Comparison of ENCODE assay signal across 33 cellular contexts in genomic region chr21:45792682-45793383, GRCh38.
"Had no signal": no experiment of that assay in that cellular context is flagged by ENCODE, and none has a peak within 500 bp of the region (broad histone marks: within the 10 kb centered on the region; RNA-seq: fewer than 3 reads in every experiment).

No MANE protein-coding gene starts in this region.

- H3K27me3 ChIP-seq: ascending aorta, cardiac muscle cell, Peyer's patch, SJSA1 had no signal

- H3K4me3 Mint-ChIP-seq: activated CD4-positive, alpha-beta memory T cell treated with anti-CD3 and anti-CD28 coated beads, Interleukin-2, amount 10 ng/mL, durations not matched to agents 7 days and 5 days; activated CD4-positive, alpha-beta T cell treated with anti-CD3 and anti-CD28 coated beads for 36 hours; activated CD8-positive, alpha-beta memory T cell treated with anti-CD3 and anti-CD28 coated beads, Interleukin-2, amount 10 ng/mL, durations not matched to agents 7 days and 5 days; activated naive CD8-positive, alpha-beta T cell treated with anti-CD3 and anti-CD28 coated beads, Interleukin-2, amount 10 ng/mL, durations not matched to agents 7 days and 5 days; central memory CD8-positive, alpha-beta T cell; WTC11 had no signal

- H3K36me3 ChIP-seq: ascending aorta, cardiac muscle cell, Peyer's patch, SJSA1 had no signal

- H3K4me3 ChIP-seq: ascending aorta, cardiac muscle cell, Peyer's patch, SJSA1 had no signal

- H3K36me3 Mint-ChIP-seq: activated CD8-positive, alpha-beta memory T cell treated with anti-CD3 and anti-CD28 coated beads, Interleukin-2, amount 10 ng/mL, durations not matched to agents 7 days and 5 days; activated naive CD8-positive, alpha-beta T cell treated with anti-CD3 and anti-CD28 coated beads, Interleukin-2, amount 10 ng/mL, durations not matched to agents 7 days and 5 days; WTC11 had no signal

- DNase-seq: activated CD4-positive, alpha-beta memory T cell treated with anti-CD3 and anti-CD28 coated beads, Interleukin-2, amount 10 ng/mL, durations not matched to agents 7 days and 5 days; activated CD4-positive, alpha-beta T cell treated with anti-CD3 and anti-CD28 coated beads for 36 hours; activated CD4-positive, alpha-beta T cell treated with anti-CD3 and anti-CD28 coated beads, Interleukin-2, amount 50 U/mL, for 1 hour; activated CD8-positive, alpha-beta memory T cell treated with anti-CD3 and anti-CD28 coated beads for 24 hours; activated CD8-positive, alpha-beta memory T cell treated with anti-CD3 and anti-CD28 coated beads, Interleukin-2, amount 10 ng/mL, durations not matched to agents 7 days and 5 days; activated CD8-positive, alpha-beta memory T cell treated with anti-CD3 and anti-CD28 coated beads, Interleukin-2, amount 50 U/mL, for 48 hours; activated effector memory CD4-positive, alpha-beta T cell treated with Interleukin-2 at 50 U/mL for 16 hours; activated naive CD4-positive, alpha-beta T cell treated with anti-CD3 and anti-CD28 coated beads, Interleukin-2, amount 50 U/mL, for 16 hours; activated naive CD8-positive, alpha-beta T cell treated with anti-CD3 and anti-CD28 coated beads, Interleukin-2, amount 10 ng/mL, durations not matched to agents 7 days and 5 days; activated T-cell treated with anti-CD3 and anti-CD28 coated beads, Interleukin-2, amount 50 U/mL, for 48 hours; amygdala; Karpas-422; KBM-7; NCI-H1105 treated with DMSO at 0.1 percent for 48 hours; NCI-H1436; NCI-H1694; NCI-H1930; NCI-H345; NCI-H524 treated with DMSO at 0.1 percent for 48 hours; PC-3; Peyer's patch; RPMI8226; SHP77 treated with DMSO at 0.1 percent for 48 hours; SW 1271; T-helper 1 cell; T-helper 2 cell; T-helper 9 cell had no signal

- H3K4me1 Mint-ChIP-seq: activated CD4-positive, alpha-beta memory T cell treated with anti-CD3 and anti-CD28 coated beads, Interleukin-2, amount 10 ng/mL, durations not matched to agents 7 days and 5 days; activated CD8-positive, alpha-beta memory T cell treated with anti-CD3 and anti-CD28 coated beads, Interleukin-2, amount 10 ng/mL, durations not matched to agents 7 days and 5 days; activated naive CD8-positive, alpha-beta T cell treated with anti-CD3 and anti-CD28 coated beads, Interleukin-2, amount 10 ng/mL, durations not matched to agents 7 days and 5 days; central memory CD8-positive, alpha-beta T cell; WTC11 had no signal

- ATAC-seq: activated CD4-positive, alpha-beta T cell treated with anti-CD3 and anti-CD28 coated beads for 36 hours; activated CD4-positive, CD25-positive, alpha-beta regulatory T cell treated with anti-CD3 and anti-CD28 coated beads, Interleukin-2, amount 50 U/mL, for 24 hours; activated CD8-positive, alpha-beta memory T cell treated with anti-CD3 and anti-CD28 coated beads, Interleukin-2, amount 10 ng/mL, durations not matched to agents 7 days and 5 days; PC-3; WTC11 had no signal

- H3K9me3 ChIP-seq: ascending aorta, Peyer's patch, SJSA1 had no signal

- H3K27me3 Mint-ChIP-seq: activated CD4-positive, alpha-beta memory T cell treated with anti-CD3 and anti-CD28 coated beads, Interleukin-2, amount 10 ng/mL, durations not matched to agents 7 days and 5 days; activated CD4-positive, alpha-beta T cell treated with anti-CD3 and anti-CD28 coated beads for 36 hours; activated naive CD8-positive, alpha-beta T cell treated with anti-CD3 and anti-CD28 coated beads, Interleukin-2, amount 10 ng/mL, durations not matched to agents 7 days and 5 days had no signal

- H3K9me3 Mint-ChIP-seq: activated CD4-positive, alpha-beta memory T cell treated with anti-CD3 and anti-CD28 coated beads, Interleukin-2, amount 10 ng/mL, durations not matched to agents 7 days and 5 days; activated naive CD8-positive, alpha-beta T cell treated with anti-CD3 and anti-CD28 coated beads, Interleukin-2, amount 10 ng/mL, durations not matched to agents 7 days and 5 days; central memory CD8-positive, alpha-beta T cell had no signal

- H3K27ac ChIP-seq: ascending aorta, cardiac muscle cell, Peyer's patch, SJSA1 had no signal

- H3K27ac Mint-ChIP-seq: activated CD4-positive, alpha-beta memory T cell treated with anti-CD3 and anti-CD28 coated beads, Interleukin-2, amount 10 ng/mL, durations not matched to agents 7 days and 5 days; activated CD4-positive, alpha-beta T cell treated with anti-CD3 and anti-CD28 coated beads for 36 hours; activated CD8-positive, alpha-beta memory T cell treated with anti-CD3 and anti-CD28 coated beads, Interleukin-2, amount 10 ng/mL, durations not matched to agents 7 days and 5 days; activated naive CD8-positive, alpha-beta T cell treated with anti-CD3 and anti-CD28 coated beads, Interleukin-2, amount 10 ng/mL, durations not matched to agents 7 days and 5 days; WTC11 had no signal
